Comparison of ENCODE assay signal across 2 cellular contexts in the genomic region with DNA sequence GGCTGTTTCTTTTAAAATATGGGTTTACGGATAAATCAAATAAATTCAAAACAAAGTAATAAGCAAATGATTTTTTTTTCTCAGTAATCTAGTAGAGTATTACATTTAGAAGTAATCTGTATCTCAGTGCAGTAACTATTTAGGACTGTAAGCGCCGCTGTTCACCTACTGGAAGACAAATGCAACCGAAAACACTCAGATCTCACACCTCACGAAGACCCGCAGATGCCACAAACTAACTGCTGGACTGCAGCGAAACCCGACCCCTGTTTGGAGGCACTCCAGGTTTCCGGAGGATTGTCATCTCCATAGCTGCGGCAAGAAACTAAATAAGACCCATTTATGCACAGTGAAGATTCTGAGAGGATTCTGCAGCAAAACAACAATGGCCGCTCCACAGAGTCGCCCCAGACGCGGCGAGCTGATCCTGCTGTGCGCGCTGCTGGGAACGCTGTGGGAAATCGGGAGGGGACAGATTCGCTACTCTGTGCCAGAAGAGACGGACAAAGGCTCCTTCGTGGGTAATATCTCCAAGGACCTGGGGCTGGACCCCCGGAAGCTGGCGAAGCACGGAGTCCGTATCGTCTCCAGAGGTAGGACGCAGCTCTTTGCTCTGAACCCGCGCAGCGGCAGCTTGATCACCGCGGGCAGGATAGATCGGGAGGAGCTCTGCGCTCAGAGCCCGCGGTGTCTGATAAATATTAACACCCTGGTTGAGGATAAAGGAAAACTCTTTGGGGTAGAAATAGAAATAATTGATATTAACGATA.
TF ChIP-seq lines count a peak whose summit lies in the region.

A gene (plus strand): TSS at position 205 of the 770 bp plus-strand sequence. CDS start 181 bp downstream, at position 386.

TF ChIP-seq in GM23338, 12 proteins besides CTCF, POLR2A, EP300 and RAD21 (continues in another document):
- TF ChIP-seq, protein P1, sequence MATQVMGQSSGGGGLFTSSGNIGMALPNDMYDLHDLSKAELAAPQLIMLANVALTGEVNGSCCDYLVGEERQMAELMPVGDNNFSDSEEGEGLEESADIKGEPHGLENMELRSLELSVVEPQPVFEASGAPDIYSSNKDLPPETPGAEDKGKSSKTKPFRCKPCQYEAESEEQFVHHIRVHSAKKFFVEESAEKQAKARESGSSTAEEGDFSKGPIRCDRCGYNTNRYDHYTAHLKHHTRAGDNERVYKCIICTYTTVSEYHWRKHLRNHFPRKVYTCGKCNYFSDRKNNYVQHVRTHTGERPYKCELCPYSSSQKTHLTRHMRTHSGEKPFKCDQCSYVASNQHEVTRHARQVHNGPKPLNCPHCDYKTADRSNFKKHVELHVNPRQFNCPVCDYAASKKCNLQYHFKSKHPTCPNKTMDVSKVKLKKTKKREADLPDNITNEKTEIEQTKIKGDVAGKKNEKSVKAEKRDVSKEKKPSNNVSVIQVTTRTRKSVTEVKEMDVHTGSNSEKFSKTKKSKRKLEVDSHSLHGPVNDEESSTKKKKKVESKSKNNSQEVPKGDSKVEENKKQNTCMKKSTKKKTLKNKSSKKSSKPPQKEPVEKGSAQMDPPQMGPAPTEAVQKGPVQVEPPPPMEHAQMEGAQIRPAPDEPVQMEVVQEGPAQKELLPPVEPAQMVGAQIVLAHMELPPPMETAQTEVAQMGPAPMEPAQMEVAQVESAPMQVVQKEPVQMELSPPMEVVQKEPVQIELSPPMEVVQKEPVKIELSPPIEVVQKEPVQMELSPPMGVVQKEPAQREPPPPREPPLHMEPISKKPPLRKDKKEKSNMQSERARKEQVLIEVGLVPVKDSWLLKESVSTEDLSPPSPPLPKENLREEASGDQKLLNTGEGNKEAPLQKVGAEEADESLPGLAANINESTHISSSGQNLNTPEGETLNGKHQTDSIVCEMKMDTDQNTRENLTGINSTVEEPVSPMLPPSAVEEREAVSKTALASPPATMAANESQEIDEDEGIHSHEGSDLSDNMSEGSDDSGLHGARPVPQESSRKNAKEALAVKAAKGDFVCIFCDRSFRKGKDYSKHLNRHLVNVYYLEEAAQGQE (IDR thresholded peaks at IDR 0.05; ENCODE audit: unreplicated experiment): no peak
- TF ChIP-seq STAT1 (IDR thresholded peaks at IDR 0.05; ENCODE audit: unreplicated experiment) (no peak), POLR2AphosphoS5 (IDR thresholded peaks at IDR 0.05; ENCODE audit: low read depth) (no peak), CREB1 (CRISPR knock-in tag; IDR thresholded peaks at IDR 0.05; ENCODE audit: low read depth) (no peak), NANOG (IDR thresholded peaks at IDR 0.05; ENCODE audit: borderline replicate concordance) (no peak)
- TF ChIP-seq, protein P2, sequence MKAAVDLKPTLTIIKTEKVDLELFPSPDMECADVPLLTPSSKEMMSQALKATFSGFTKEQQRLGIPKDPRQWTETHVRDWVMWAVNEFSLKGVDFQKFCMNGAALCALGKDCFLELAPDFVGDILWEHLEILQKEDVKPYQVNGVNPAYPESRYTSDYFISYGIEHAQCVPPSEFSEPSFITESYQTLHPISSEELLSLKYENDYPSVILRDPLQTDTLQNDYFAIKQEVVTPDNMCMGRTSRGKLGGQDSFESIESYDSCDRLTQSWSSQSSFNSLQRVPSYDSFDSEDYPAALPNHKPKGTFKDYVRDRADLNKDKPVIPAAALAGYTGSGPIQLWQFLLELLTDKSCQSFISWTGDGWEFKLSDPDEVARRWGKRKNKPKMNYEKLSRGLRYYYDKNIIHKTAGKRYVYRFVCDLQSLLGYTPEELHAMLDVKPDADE (IDR thresholded peaks at IDR 0.05): no peak
- TF ChIP-seq, protein P3, sequence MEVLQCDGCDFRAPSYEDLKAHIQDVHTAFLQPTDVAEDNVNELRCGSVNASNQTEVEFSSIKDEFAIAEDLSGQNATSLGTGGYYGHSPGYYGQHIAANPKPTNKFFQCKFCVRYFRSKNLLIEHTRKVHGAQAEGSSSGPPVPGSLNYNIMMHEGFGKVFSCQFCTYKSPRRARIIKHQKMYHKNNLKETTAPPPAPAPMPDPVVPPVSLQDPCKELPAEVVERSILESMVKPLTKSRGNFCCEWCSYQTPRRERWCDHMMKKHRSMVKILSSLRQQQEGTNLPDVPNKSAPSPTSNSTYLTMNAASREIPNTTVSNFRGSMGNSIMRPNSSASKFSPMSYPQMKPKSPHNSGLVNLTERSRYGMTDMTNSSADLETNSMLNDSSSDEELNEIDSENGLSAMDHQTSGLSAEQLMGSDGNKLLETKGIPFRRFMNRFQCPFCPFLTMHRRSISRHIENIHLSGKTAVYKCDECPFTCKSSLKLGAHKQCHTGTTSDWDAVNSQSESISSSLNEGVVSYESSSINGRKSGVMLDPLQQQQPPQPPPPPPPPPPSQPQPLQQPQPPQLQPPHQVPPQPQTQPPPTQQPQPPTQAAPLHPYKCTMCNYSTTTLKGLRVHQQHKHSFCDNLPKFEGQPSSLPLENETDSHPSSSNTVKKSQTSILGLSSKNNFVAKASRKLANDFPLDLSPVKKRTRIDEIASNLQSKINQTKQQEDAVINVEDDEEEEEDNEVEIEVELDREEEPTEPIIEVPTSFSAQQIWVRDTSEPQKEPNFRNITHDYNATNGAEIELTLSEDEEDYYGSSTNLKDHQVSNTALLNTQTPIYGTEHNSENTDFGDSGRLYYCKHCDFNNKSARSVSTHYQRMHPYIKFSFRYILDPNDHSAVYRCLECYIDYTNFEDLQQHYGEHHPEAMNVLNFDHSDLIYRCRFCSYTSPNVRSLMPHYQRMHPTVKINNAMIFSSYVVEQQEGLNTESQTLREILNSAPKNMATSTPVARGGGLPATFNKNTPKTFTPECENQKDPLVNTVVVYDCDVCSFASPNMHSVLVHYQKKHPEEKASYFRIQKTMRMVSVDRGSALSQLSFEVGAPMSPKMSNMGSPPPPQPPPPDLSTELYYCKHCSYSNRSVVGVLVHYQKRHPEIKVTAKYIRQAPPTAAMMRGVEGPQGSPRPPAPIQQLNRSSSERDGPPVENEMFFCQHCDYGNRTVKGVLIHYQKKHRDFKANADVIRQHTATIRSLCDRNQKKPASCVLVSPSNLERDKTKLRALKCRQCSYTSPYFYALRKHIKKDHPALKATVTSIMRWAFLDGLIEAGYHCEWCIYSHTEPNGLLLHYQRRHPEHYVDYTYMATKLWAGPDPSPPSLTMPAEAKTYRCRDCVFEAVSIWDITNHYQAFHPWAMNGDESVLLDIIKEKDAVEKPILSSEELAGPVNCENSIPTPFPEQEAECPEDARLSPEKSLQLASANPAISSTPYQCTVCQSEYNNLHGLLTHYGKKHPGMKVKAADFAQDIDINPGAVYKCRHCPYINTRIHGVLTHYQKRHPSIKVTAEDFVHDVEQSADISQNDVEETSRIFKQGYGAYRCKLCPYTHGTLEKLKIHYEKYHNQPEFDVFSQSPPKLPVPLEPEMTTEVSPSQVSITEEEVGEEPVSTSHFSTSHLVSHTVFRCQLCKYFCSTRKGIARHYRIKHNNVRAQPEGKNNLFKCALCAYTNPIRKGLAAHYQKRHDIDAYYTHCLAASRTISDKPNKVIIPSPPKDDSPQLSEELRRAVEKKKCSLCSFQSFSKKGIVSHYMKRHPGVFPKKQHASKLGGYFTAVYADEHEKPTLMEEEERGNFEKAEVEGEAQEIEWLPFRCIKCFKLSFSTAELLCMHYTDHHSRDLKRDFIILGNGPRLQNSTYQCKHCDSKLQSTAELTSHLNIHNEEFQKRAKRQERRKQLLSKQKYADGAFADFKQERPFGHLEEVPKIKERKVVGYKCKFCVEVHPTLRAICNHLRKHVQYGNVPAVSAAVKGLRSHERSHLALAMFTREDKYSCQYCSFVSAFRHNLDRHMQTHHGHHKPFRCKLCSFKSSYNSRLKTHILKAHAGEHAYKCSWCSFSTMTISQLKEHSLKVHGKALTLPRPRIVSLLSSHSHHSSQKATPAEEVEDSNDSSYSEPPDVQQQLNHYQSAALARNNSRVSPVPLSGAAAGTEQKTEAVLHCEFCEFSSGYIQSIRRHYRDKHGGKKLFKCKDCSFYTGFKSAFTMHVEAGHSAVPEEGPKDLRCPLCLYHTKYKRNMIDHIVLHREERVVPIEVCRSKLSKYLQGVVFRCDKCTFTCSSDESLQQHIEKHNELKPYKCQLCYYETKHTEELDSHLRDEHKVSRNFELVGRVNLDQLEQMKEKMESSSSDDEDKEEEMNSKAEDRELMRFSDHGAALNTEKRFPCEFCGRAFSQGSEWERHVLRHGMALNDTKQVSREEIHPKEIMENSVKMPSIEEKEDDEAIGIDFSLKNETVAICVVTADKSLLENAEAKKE (CRISPR knock-in tag; IDR thresholded peaks at IDR 0.05): no peak

TF ChIP-seq in K562, 482 proteins besides CTCF, POLR2A, EP300 and RAD21 (continues in another document):
- TF ChIP-seq YY1 (IDR thresholded peaks at IDR 0.05; ENCODE audit: borderline replicate concordance in 1 of 3, control insufficient read depth in 1 of 3, extremely low read depth in 1 of 3, insufficient read depth in 3 of 3, insufficient read length in 1 of 3, insufficient replicate concordance in 2 of 3, low read depth in 1 of 3, low read length in 2 of 3) (peak in 1 of 3 experiments; percentile 56), NRF1 (conservative IDR thresholded peaks at IDR 0.05 in 1 of 2, IDR thresholded peaks at IDR 0.05 in 1 of 2) (0 out of 4 replicates have a peak, but pooled peaks of 1 of the 2 experiments have one; percentile 17), ZBTB17 (CRISPR knock-in tag; IDR thresholded peaks at IDR 0.05) (peak; percentile 19; the same call in 1 of the 2 replicates), SPI1 (IDR thresholded peaks at IDR 0.05; ENCODE audit: borderline replicate concordance, low read depth, low read length) (no peak)
- TF ChIP-seq, protein P4, sequence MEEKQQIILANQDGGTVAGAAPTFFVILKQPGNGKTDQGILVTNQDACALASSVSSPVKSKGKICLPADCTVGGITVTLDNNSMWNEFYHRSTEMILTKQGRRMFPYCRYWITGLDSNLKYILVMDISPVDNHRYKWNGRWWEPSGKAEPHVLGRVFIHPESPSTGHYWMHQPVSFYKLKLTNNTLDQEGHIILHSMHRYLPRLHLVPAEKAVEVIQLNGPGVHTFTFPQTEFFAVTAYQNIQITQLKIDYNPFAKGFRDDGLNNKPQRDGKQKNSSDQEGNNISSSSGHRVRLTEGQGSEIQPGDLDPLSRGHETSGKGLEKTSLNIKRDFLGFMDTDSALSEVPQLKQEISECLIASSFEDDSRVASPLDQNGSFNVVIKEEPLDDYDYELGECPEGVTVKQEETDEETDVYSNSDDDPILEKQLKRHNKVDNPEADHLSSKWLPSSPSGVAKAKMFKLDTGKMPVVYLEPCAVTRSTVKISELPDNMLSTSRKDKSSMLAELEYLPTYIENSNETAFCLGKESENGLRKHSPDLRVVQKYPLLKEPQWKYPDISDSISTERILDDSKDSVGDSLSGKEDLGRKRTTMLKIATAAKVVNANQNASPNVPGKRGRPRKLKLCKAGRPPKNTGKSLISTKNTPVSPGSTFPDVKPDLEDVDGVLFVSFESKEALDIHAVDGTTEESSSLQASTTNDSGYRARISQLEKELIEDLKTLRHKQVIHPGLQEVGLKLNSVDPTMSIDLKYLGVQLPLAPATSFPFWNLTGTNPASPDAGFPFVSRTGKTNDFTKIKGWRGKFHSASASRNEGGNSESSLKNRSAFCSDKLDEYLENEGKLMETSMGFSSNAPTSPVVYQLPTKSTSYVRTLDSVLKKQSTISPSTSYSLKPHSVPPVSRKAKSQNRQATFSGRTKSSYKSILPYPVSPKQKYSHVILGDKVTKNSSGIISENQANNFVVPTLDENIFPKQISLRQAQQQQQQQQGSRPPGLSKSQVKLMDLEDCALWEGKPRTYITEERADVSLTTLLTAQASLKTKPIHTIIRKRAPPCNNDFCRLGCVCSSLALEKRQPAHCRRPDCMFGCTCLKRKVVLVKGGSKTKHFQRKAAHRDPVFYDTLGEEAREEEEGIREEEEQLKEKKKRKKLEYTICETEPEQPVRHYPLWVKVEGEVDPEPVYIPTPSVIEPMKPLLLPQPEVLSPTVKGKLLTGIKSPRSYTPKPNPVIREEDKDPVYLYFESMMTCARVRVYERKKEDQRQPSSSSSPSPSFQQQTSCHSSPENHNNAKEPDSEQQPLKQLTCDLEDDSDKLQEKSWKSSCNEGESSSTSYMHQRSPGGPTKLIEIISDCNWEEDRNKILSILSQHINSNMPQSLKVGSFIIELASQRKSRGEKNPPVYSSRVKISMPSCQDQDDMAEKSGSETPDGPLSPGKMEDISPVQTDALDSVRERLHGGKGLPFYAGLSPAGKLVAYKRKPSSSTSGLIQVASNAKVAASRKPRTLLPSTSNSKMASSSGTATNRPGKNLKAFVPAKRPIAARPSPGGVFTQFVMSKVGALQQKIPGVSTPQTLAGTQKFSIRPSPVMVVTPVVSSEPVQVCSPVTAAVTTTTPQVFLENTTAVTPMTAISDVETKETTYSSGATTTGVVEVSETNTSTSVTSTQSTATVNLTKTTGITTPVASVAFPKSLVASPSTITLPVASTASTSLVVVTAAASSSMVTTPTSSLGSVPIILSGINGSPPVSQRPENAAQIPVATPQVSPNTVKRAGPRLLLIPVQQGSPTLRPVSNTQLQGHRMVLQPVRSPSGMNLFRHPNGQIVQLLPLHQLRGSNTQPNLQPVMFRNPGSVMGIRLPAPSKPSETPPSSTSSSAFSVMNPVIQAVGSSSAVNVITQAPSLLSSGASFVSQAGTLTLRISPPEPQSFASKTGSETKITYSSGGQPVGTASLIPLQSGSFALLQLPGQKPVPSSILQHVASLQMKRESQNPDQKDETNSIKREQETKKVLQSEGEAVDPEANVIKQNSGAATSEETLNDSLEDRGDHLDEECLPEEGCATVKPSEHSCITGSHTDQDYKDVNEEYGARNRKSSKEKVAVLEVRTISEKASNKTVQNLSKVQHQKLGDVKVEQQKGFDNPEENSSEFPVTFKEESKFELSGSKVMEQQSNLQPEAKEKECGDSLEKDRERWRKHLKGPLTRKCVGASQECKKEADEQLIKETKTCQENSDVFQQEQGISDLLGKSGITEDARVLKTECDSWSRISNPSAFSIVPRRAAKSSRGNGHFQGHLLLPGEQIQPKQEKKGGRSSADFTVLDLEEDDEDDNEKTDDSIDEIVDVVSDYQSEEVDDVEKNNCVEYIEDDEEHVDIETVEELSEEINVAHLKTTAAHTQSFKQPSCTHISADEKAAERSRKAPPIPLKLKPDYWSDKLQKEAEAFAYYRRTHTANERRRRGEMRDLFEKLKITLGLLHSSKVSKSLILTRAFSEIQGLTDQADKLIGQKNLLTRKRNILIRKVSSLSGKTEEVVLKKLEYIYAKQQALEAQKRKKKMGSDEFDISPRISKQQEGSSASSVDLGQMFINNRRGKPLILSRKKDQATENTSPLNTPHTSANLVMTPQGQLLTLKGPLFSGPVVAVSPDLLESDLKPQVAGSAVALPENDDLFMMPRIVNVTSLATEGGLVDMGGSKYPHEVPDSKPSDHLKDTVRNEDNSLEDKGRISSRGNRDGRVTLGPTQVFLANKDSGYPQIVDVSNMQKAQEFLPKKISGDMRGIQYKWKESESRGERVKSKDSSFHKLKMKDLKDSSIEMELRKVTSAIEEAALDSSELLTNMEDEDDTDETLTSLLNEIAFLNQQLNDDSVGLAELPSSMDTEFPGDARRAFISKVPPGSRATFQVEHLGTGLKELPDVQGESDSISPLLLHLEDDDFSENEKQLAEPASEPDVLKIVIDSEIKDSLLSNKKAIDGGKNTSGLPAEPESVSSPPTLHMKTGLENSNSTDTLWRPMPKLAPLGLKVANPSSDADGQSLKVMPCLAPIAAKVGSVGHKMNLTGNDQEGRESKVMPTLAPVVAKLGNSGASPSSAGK (IDR thresholded peaks at IDR 0.05): peak; percentile 63
- TF ChIP-seq, protein P5, sequence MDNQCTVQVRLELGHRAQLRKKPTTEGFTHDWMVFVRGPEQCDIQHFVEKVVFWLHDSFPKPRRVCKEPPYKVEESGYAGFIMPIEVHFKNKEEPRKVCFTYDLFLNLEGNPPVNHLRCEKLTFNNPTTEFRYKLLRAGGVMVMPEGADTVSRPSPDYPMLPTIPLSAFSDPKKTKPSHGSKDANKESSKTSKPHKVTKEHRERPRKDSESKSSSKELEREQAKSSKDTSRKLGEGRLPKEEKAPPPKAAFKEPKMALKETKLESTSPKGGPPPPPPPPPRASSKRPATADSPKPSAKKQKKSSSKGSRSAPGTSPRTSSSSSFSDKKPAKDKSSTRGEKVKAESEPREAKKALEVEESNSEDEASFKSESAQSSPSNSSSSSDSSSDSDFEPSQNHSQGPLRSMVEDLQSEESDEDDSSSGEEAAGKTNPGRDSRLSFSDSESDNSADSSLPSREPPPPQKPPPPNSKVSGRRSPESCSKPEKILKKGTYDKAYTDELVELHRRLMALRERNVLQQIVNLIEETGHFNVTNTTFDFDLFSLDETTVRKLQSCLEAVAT (IDR thresholded peaks at IDR 0.05): no peak
